Comparison of ENCODE assay signal across 1 cellular context in the genomic region with DNA sequence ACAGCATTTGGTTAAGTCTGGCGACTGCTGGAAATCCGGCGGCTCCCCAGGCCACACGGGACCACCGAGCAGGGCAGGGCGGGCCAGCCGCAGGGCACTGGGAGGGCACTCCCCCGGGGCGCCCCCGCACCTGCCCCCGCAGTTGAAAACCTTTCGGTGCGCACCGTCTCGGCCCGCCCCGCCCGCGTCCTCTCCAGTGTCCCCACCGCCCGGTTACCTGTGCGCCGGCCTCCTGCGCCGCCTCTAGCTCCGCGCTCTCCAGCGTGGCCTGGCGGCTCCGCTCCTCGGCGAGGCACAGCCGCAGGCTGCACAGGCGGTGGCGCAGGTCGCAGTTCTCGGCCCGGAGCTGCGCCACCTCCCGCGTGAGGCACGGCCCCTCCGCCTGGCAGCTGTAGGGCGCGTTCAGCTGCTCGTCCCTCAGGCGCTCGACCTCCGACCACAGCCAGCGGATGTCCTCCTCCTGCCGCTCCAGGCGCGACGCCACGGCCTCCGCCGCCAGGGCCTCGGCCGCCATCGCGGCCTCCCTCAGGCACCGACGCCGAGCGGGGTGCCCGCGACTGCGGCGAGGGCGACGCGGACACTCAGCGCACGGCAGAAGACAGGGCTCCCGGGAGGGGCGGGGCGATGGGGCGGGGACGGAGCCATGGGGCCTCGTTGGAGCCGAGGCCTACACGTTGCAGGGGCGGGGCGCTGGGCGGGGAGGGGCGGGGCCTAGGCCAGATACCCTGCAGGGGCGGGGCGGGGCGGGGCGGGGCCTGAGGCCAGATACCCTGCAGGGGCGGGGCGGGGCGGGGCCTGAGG.
TF ChIP-seq lines count a peak whose summit lies in the region.

A gene (minus strand): TSS at position 600 of the 801 bp plus-strand sequence. CDS start 86 bp downstream, at position 514.

TF ChIP-seq in HEK293, 187 proteins besides CTCF, POLR2A, EP300 and RAD21 (continued from another document and continues in another):
- TF ChIP-seq, protein P1, sequence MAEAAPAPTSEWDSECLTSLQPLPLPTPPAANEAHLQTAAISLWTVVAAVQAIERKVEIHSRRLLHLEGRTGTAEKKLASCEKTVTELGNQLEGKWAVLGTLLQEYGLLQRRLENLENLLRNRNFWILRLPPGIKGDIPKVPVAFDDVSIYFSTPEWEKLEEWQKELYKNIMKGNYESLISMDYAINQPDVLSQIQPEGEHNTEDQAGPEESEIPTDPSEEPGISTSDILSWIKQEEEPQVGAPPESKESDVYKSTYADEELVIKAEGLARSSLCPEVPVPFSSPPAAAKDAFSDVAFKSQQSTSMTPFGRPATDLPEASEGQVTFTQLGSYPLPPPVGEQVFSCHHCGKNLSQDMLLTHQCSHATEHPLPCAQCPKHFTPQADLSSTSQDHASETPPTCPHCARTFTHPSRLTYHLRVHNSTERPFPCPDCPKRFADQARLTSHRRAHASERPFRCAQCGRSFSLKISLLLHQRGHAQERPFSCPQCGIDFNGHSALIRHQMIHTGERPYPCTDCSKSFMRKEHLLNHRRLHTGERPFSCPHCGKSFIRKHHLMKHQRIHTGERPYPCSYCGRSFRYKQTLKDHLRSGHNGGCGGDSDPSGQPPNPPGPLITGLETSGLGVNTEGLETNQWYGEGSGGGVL (tag by site-specific recombination; IDR thresholded peaks at IDR 0.05) = no peak
- TF ChIP-seq ZNF10 (tag by site-specific recombination; IDR thresholded peaks at IDR 0.05) (peak; percentile 83), ZFP41 (tag by site-specific recombination; IDR thresholded peaks at IDR 0.05; ENCODE audit: borderline replicate concordance) (no peak), ZNF626 (tag by site-specific recombination; IDR thresholded peaks at IDR 0.05) (peak; percentile 81; the same call in 1 of the 2 replicates), ZNF610 (tag by site-specific recombination; IDR thresholded peaks at IDR 0.05; ENCODE audit: borderline replicate concordance) (peak; percentile 91), ZNF354C (tag by site-specific recombination; IDR thresholded peaks at IDR 0.05; ENCODE audit: borderline replicate concordance, low read depth) (no peak), MZF1 (tag by site-specific recombination; IDR thresholded peaks at IDR 0.05; ENCODE audit: borderline replicate concordance) (peak; percentile 68; the same call in 1 of the 2 replicates), KLF1 (tag by site-specific recombination; IDR thresholded peaks at IDR 0.05) (peak; percentile 60), TCF7L2 (IDR thresholded peaks at IDR 0.05; ENCODE audit: borderline replicate concordance, low read depth, low read length) (no peak), ZNF416 (tag by site-specific recombination; IDR thresholded peaks at IDR 0.05) (no peak), SETDB1 (IDR thresholded peaks at IDR 0.05; ENCODE audit: insufficient read length, low read length) (no peak), ZNF514 (tag by site-specific recombination; IDR thresholded peaks at IDR 0.05) (no peak), ZNF146 (tag by site-specific recombination; IDR thresholded peaks at IDR 0.05) (peak; percentile 45; the same call in 1 of the 2 replicates), ZNF747 (tag by site-specific recombination; IDR thresholded peaks at IDR 0.05) (no peak), EGR2 (tag by site-specific recombination; IDR thresholded peaks at IDR 0.05; ENCODE audit: low read depth) (peak; percentile 90), ZNF350 (tag by site-specific recombination; IDR thresholded peaks at IDR 0.05) (peak; percentile 14; the same call in 1 of the 2 replicates), ZNF335 (tag by site-specific recombination; conservative IDR thresholded peaks at IDR 0.05) (peak; percentile 95), KLF10 (tag by site-specific recombination; IDR thresholded peaks at IDR 0.05) (peak; percentile 91), YY2 (tag by site-specific recombination; IDR thresholded peaks at IDR 0.05) (peak; percentile 94), ZNF202 (tag by site-specific recombination; IDR thresholded peaks at IDR 0.05; ENCODE audit: borderline replicate concordance) (no peak), ZNF223 (tag by site-specific recombination; IDR thresholded peaks at IDR 0.05) (peak; percentile 86), ZNF274 (IDR thresholded peaks at IDR 0.05; ENCODE audit: low read length) (no peak), ZNF274 (tag by site-specific recombination; IDR thresholded peaks at IDR 0.05; ENCODE audit: borderline replicate concordance) (no peak), OSR2 (tag by site-specific recombination; IDR thresholded peaks at IDR 0.05) (peak; percentile 33; the same call in 1 of the 2 replicates), ZNF785 (tag by site-specific recombination; IDR thresholded peaks at IDR 0.05) (peak; percentile 83), ZNF664 (tag by site-specific recombination; IDR thresholded peaks at IDR 0.05) (no peak), ZNF529 (tag by site-specific recombination; IDR thresholded peaks at IDR 0.05; ENCODE audit: insufficient replicate concordance) (no peak), ZNF433 (tag by site-specific recombination; IDR thresholded peaks at IDR 0.05; ENCODE audit: low read depth) (no peak), ZNF560 (tag by site-specific recombination; IDR thresholded peaks at IDR 0.05; ENCODE audit: borderline replicate concordance) (no peak), ZNF544 (tag by site-specific recombination; IDR thresholded peaks at IDR 0.05) (no peak), ZSCAN16 (tag by site-specific recombination; IDR thresholded peaks at IDR 0.05) (peak; percentile 70; the same call in 1 of the 2 replicates), ZNF423 (tag by site-specific recombination; IDR thresholded peaks at IDR 0.05) (0 out of 2 replicates have a peak, but pooled peaks have one; percentile 25), ZNF133 (tag by site-specific recombination; IDR thresholded peaks at IDR 0.05) (peak; percentile 20; the same call in 1 of the 2 replicates), ZNF837 (tag by site-specific recombination; IDR thresholded peaks at IDR 0.05) (no peak), ZNF624 (tag by site-specific recombination; IDR thresholded peaks at IDR 0.05) (no peak), ZNF112 (tag by site-specific recombination; IDR thresholded peaks at IDR 0.05) (no peak), ZNF121 (tag by site-specific recombination; IDR thresholded peaks at IDR 0.05) (peak; percentile 93), ZNF404 (tag by site-specific recombination; IDR thresholded peaks at IDR 0.05) (no peak), KLF7 (tag by site-specific recombination; IDR thresholded peaks at IDR 0.05; ENCODE audit: borderline replicate concordance) (peak; percentile 24; the same call in 1 of the 2 replicates)
- TF ChIP-seq, protein P2, sequence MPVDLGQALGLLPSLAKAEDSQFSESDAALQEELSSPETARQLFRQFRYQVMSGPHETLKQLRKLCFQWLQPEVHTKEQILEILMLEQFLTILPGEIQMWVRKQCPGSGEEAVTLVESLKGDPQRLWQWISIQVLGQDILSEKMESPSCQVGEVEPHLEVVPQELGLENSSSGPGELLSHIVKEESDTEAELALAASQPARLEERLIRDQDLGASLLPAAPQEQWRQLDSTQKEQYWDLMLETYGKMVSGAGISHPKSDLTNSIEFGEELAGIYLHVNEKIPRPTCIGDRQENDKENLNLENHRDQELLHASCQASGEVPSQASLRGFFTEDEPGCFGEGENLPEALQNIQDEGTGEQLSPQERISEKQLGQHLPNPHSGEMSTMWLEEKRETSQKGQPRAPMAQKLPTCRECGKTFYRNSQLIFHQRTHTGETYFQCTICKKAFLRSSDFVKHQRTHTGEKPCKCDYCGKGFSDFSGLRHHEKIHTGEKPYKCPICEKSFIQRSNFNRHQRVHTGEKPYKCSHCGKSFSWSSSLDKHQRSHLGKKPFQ (tag by site-specific recombination; IDR thresholded peaks at IDR 0.05) = no peak
- TF ChIP-seq, protein P3, sequence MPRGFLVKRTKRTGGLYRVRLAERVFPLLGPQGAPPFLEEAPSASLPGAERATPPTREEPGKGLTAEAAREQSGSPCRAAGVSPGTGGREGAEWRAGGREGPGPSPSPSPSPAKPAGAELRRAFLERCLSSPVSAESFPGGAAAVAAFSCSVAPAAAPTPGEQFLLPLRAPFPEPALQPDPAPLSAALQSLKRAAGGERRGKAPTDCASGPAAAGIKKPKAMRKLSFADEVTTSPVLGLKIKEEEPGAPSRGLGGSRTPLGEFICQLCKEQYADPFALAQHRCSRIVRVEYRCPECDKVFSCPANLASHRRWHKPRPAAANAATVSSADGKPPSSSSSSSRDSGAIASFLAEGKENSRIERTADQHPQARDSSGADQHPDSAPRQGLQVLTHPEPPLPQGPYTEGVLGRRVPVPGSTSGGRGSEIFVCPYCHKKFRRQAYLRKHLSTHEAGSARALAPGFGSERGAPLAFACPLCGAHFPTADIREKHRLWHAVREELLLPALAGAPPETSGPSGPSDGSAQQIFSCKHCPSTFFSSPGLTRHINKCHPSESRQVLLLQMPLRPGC (tag by site-specific recombination; IDR thresholded peaks at IDR 0.05) = no peak
- TF ChIP-seq, protein P4, sequence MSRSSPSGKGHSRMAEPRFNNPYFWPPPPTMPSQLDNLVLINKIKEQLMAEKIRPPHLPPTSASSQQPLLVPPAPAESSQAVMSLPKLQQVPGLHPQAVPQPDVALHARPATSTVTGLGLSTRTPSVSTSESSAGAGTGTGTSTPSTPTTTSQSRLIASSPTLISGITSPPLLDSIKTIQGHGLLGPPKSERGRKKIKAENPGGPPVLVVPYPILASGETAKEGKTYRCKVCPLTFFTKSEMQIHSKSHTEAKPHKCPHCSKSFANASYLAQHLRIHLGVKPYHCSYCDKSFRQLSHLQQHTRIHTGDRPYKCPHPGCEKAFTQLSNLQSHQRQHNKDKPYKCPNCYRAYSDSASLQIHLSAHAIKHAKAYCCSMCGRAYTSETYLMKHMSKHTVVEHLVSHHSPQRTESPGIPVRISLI (tag by site-specific recombination; IDR thresholded peaks at IDR 0.05) = 0 out of 2 replicates have a peak, but pooled peaks have one; percentile 12
- TF ChIP-seq, protein P5, sequence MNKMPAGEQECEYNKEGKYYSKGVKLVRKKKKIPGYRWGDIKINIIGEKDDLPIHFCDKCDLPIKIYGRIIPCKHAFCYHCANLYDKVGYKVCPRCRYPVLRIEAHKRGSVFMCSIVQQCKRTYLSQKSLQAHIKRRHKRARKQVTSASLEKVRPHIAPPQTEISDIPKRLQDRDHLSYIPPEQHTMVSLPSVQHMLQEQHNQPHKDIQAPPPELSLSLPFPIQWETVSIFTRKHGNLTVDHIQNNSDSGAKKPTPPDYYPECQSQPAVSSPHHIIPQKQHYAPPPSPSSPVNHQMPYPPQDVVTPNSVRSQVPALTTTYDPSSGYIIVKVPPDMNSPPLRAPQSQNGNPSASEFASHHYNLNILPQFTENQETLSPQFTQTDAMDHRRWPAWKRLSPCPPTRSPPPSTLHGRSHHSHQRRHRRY (tag by site-specific recombination; IDR thresholded peaks at IDR 0.05) = no peak
- TF ChIP-seq, protein P6, sequence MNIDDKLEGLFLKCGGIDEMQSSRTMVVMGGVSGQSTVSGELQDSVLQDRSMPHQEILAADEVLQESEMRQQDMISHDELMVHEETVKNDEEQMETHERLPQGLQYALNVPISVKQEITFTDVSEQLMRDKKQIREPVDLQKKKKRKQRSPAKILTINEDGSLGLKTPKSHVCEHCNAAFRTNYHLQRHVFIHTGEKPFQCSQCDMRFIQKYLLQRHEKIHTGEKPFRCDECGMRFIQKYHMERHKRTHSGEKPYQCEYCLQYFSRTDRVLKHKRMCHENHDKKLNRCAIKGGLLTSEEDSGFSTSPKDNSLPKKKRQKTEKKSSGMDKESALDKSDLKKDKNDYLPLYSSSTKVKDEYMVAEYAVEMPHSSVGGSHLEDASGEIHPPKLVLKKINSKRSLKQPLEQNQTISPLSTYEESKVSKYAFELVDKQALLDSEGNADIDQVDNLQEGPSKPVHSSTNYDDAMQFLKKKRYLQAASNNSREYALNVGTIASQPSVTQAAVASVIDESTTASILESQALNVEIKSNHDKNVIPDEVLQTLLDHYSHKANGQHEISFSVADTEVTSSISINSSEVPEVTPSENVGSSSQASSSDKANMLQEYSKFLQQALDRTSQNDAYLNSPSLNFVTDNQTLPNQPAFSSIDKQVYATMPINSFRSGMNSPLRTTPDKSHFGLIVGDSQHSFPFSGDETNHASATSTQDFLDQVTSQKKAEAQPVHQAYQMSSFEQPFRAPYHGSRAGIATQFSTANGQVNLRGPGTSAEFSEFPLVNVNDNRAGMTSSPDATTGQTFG (tag by site-specific recombination; IDR thresholded peaks at IDR 0.05; ENCODE audit: borderline replicate concordance) = no peak
- TF ChIP-seq, protein P7, sequence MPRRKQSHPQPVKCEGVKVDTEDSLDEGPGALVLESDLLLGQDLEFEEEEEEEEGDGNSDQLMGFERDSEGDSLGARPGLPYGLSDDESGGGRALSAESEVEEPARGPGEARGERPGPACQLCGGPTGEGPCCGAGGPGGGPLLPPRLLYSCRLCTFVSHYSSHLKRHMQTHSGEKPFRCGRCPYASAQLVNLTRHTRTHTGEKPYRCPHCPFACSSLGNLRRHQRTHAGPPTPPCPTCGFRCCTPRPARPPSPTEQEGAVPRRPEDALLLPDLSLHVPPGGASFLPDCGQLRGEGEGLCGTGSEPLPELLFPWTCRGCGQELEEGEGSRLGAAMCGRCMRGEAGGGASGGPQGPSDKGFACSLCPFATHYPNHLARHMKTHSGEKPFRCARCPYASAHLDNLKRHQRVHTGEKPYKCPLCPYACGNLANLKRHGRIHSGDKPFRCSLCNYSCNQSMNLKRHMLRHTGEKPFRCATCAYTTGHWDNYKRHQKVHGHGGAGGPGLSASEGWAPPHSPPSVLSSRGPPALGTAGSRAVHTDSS (tag by site-specific recombination; IDR thresholded peaks at IDR 0.05) = no peak
- TF ChIP-seq, protein P8, sequence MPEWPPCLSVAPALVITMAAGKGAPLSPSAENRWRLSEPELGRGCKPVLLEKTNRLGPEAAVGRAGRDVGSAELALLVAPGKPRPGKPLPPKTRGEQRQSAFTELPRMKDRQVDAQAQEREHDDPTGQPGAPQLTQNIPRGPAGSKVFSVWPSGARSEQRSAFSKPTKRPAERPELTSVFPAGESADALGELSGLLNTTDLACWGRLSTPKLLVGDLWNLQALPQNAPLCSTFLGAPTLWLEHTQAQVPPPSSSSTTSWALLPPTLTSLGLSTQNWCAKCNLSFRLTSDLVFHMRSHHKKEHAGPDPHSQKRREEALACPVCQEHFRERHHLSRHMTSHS (tag by site-specific recombination; IDR thresholded peaks at IDR 0.05) = no peak
- TF ChIP-seq, protein P9, sequence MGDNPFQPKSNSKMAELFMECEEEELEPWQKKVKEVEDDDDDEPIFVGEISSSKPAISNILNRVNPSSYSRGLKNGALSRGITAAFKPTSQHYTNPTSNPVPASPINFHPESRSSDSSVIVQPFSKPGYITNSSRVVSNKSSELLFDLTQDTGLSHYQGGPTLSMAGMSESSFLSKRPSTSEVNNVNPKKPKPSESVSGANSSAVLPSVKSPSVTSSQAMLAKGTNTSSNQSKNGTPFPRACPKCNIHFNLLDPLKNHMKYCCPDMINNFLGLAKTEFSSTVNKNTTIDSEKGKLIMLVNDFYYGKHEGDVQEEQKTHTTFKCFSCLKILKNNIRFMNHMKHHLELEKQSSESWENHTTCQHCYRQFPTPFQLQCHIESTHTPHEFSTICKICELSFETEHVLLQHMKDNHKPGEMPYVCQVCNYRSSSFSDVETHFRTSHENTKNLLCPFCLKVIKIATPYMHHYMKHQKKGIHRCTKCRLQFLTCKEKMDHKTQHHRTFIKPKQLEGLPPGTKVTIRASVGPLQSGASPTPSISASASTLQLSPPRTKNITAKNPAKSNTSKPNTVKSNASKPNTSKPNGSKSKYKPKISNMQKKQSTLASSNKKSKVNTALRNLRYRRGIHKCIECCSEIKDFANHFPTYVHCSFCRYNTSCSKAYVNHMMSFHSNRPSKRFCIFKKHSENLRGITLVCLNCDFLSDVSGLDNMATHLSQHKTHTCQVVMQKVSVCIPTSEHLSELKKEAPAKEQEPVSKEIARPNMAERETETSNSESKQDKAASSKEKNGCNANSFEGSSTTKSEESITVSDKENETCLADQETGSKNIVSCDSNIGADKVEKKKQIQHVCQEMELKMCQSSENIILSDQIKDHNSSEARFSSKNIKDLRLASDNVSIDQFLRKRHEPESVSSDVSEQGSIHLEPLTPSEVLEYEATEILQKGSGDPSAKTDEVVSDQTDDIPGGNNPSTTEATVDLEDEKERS (tag by site-specific recombination; IDR thresholded peaks at IDR 0.05) = no peak
